ENCODE assay signal across 8 cellular contexts in genomic region chr22:29766632-29767288, GRCh38.
A peak's percentile ranks its signal among the peaks of the same experiment; 100 is the strongest.
DNase-seq lines count a peak whose midpoint lies in the region; ATAC-seq and FAIRE-seq lines count a peak whose summit lies in the region.

TSS of gene ZMAT5 (minus strand) at chr22:29767007. CDS start at chr22:29748544, 18,463 bp downstream.

- peak; percentile 80 for ATAC-seq in HG03457 (IDR thresholded peaks at IDR 0.05; ENCODE audit: unreplicated experiment)

- FAIRE-seq in GM19239 (lab: Jason Lieb, UNC): peak; percentile 99
- peak; percentile 24 for FAIRE-seq in colon (lab: Jason Lieb, UNC)

- peak; percentile 99 for DNase-seq in Ammon's horn (ENCODE audit: low spot score)
- peak; percentile 96 for DNase-seq in GM19239 (ENCODE audit: insufficient read length, low spot score)
- peak; percentile 90 to 96 for DNase-seq in NCI-H526 (lab: John Stamatoyannopoulos, UW)
- peak; percentile 95 for DNase-seq in activated CD4-positive, alpha-beta T cell treated with anti-CD3 and anti-CD28 coated beads for 48 hours
- peak; percentile 98 for DNase-seq in kidney glomerular epithelial cell (lab: John Stamatoyannopoulos, UW)
- peak; percentile 70 to 84 for DNase-seq in stimulated activated CD4-positive, alpha-beta T cell treated with anti-CD3 and anti-CD28 coated beads, Interleukin-1b, Interleukin-23, amount 100 ng/mL, for 1 hour (ENCODE audit: low read depth in 2 of 2)

Comparison
In these comparisons a context has a peak if more than half of its experiments do, and no peak if none do; other contexts are left out.
1. Peak in every context shown above with its lines: DNase-seq and ATAC-seq.